ENCODE assay signal across 11 cellular contexts in the genomic region with DNA sequence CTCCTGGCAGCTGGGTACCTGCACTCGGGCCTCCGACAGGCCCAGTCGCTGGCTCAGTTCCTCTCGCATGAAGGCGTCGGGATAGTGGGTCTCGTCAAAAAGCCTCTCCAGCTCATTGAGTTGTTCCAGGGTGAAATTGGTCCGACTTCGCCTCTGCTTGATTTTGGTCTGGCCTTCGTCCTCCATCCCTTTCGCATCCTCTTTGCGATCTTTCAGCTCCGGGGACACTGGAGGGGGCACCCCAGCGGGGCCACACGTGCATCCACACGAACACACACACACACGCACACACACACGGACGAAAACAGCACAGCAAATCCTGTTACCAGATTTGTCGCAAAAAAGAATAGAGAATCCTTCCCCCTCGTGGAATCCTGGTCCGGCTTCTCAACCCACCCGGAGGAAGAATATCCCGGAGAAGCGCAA. TPM values are rescaled to one million over a fixed set of nuclear protein-coding genes. Genes with fewer than 3 reads are reported as not detected.
DNase-seq lines count a peak whose midpoint lies in the region; ATAC-seq and TF ChIP-seq lines count a peak whose summit lies in the region.
"Had no signal": no experiment of that assay in that cellular context is flagged by ENCODE, and none has a peak within 500 bp of the region (broad histone marks: within the 10 kb centered on the region; RNA-seq: fewer than 3 reads in every experiment).

No MANE protein-coding gene starts in this region.

- peaks cover 99% of the 10 kb centered on the region for H3K27me3 ChIP-seq in CD4-positive, alpha-beta T cell (ENCODE audit: control insufficient read depth, insufficient read depth, low read length)
- H3K27me3 ChIP-seq in HAP-1 (ENCODE audit: low read depth) (no peaks in the 10 kb centered on the region), endodermal cell (ENCODE audit: control insufficient read depth, insufficient read depth, low read length, poor library complexity, severe bottlenecking) (peaks cover 100% of the 10 kb centered on the region)
- H3K27me3 ChIP-seq: SJSA1 had no signal

- peaks cover 26% of the 10 kb centered on the region for H3K9me3 ChIP-seq in CD4-positive, alpha-beta T cell (ENCODE audit: control insufficient read depth, low read length)
- no peaks in the 10 kb centered on the region for H3K9me3 ChIP-seq in HAP-1
- no peaks in the 10 kb centered on the region for H3K9me3 ChIP-seq in endodermal cell (ENCODE audit: control insufficient read depth, low read length)
- H3K9me3 ChIP-seq: ascending aorta had no signal

- intact Hi-C loops in CD4-positive, alpha-beta T cell (cut with DNase I, micrococcal nuclease), result no loop called here

- H3K36me3 ChIP-seq in HAP-1 (replicated peaks) (peaks cover 19% of the 10 kb centered on the region), endodermal cell (ENCODE audit: control insufficient read depth, insufficient read depth, low read length) (no peaks in the 10 kb centered on the region)
- H3K36me3 ChIP-seq: ascending aorta had no signal

- H3K4me3 ChIP-seq in HAP-1, result peak overlapping the region; percentile 58
- peak overlapping the region; percentile 77 for H3K4me3 ChIP-seq in endodermal cell (ENCODE audit: low read length)
- H3K4me3 ChIP-seq: SJSA1 had no signal

- no peak overlapping the region for H3K27ac Mint-ChIP-seq in CD4-positive, alpha-beta T cell
- no peak overlapping the region for H3K27ac Mint-ChIP-seq in endodermal cell
- no peak overlapping the region for H3K27ac Mint-ChIP-seq in nephron progenitor cell

- peaks cover 98% of the 10 kb centered on the region for H3K27me3 Mint-ChIP-seq in CD4-positive, alpha-beta T cell
- H3K27me3 Mint-ChIP-seq in endodermal cell (ENCODE audit: insufficient read depth) (peaks cover 98% of the 10 kb centered on the region), nephron progenitor cell (ENCODE audit: low read depth, poor library complexity) (peaks cover 99% of the 10 kb centered on the region)

- TF ChIP-seq CTCF in CD4-positive, alpha-beta T cell (IDR thresholded peaks at IDR 0.05), result no peak
- TF ChIP-seq CTCF in endodermal cell (conservative IDR thresholded peaks at IDR 0.05), result no peak
- TF ChIP-seq CTCF in nephron progenitor cell (IDR thresholded peaks at IDR 0.05), result no peak

- H3K27ac ChIP-seq in CD4-positive, alpha-beta T cell (ENCODE audit: low read depth, low read length), result no peak overlapping the region
- H3K27ac ChIP-seq in endodermal cell (ENCODE audit: low read depth, low read length), result no peak overlapping the region
- H3K27ac ChIP-seq: ascending aorta, SJSA1 had no signal

- POLR2A ChIA-PET in CD4-positive, alpha-beta T cell (lab: Charles Lee), result no interaction called here

- no peak for ATAC-seq in CD4-positive, alpha-beta T cell (ENCODE audit: poor library complexity)

- CTCF ChIA-PET in CD4-positive, alpha-beta T cell (lab: Charles Lee), result no interaction called here

- H3K4me1 ChIP-seq in HAP-1 (peaks cover 30% of the 10 kb centered on the region), endodermal cell (ENCODE audit: control insufficient read depth, insufficient read depth, low read length) (peaks cover 13% of the 10 kb centered on the region)

- DNase-seq in CD4-positive, alpha-beta T cell, result no peak
- DNase-seq in HAP-1 (ENCODE audit: low spot score in 2 of 2), result no peak
- peak; percentile 53 for DNase-seq in endodermal cell
- no peak for DNase-seq in nephron progenitor cell
- DNase-seq in Kasumi-1 (lab: John Stamatoyannopoulos, UW), result no peak
- DNase-seq in NCI-H774 (lab: John Stamatoyannopoulos, UW), result no peak
- no peak for DNase-seq in NOMO-1 (lab: John Stamatoyannopoulos, UW; ENCODE audit: unreplicated experiment in 2 of 2)
- no peak for DNase-seq in cerebellar nuclear complex (lab: John Stamatoyannopoulos, UW)
- DNase-seq: NCI-H526 treated with DMSO at 0.1 percent for 48 hours had no signal

- peaks cover 47% of the 10 kb centered on the region for H3K4me1 Mint-ChIP-seq in CD4-positive, alpha-beta T cell (ENCODE audit: low read depth)
- H3K4me1 Mint-ChIP-seq in endodermal cell (peaks cover 32% of the 10 kb centered on the region), nephron progenitor cell (peaks cover 51% of the 10 kb centered on the region)

- no peak overlapping the region for H3K9ac ChIP-seq in endodermal cell (ENCODE audit: extremely low read depth, low read length, poor library complexity, severe bottlenecking)

- 5 to 10% methylated on average over 9 to 25 of the region's 25 CpGs for WGBS in endodermal cell (ENCODE audit: insufficient coverage in 1 of 2, insufficient read length in 1 of 2), 2 experiments

- in situ Hi-C loops in HAP-1 (cut with MboI; ENCODE audit: low sequenced_read_pairs), result no loop called here

- H3K9me3 Mint-ChIP-seq in CD4-positive, alpha-beta T cell, result peaks cover 6% of the 10 kb centered on the region
- no peaks in the 10 kb centered on the region for H3K9me3 Mint-ChIP-seq in endodermal cell
- no peaks in the 10 kb centered on the region for H3K9me3 Mint-ChIP-seq in nephron progenitor cell

- H3K36me3 Mint-ChIP-seq in CD4-positive, alpha-beta T cell (ENCODE audit: low read depth), result peaks cover 5% of the 10 kb centered on the region
- H3K36me3 Mint-ChIP-seq in endodermal cell (ENCODE audit: low read depth), result no peaks in the 10 kb centered on the region
- H3K36me3 Mint-ChIP-seq in nephron progenitor cell (ENCODE audit: low read depth), result no peaks in the 10 kb centered on the region

- peak overlapping the region; percentile 21 for H3K4me3 Mint-ChIP-seq in CD4-positive, alpha-beta T cell
- H3K4me3 Mint-ChIP-seq in endodermal cell (peak overlapping the region; percentile 58), nephron progenitor cell (peak overlapping the region; percentile 69)

RNA-seq across cellular contexts. Expression of a gene that starts 3.5 kb away (rescaled TPM):
- not detected for total RNA-seq in CD4-positive, alpha-beta T cell
- total RNA-seq in endodermal cell, result 1 to 10 TPM; 1.1 to 1.3 TPM
- 1.4 TPM for polyA plus RNA-seq in endodermal cell (2013, experiment 1 of 2)
- 1.8 TPM for polyA plus RNA-seq in endodermal cell (2013, experiment 2 of 2)
- total RNA-seq: ascending aorta had no signal

RNA-seq across cellular contexts. Expression of a gene that starts 7.2 kb away (rescaled TPM):
- 10 to 100 TPM; 22.3 to 24.6 TPM for total RNA-seq in CD4-positive, alpha-beta T cell
- total RNA-seq in endodermal cell, result 10 to 100 TPM; 45.3 to 52.1 TPM
- 33.3 TPM for polyA plus RNA-seq in endodermal cell (2013, experiment 1 of 2)
- 35.7 TPM for polyA plus RNA-seq in endodermal cell (2013, experiment 2 of 2)
